Comparison of ENCODE assay signal across 12 cellular contexts in the genomic region with DNA sequence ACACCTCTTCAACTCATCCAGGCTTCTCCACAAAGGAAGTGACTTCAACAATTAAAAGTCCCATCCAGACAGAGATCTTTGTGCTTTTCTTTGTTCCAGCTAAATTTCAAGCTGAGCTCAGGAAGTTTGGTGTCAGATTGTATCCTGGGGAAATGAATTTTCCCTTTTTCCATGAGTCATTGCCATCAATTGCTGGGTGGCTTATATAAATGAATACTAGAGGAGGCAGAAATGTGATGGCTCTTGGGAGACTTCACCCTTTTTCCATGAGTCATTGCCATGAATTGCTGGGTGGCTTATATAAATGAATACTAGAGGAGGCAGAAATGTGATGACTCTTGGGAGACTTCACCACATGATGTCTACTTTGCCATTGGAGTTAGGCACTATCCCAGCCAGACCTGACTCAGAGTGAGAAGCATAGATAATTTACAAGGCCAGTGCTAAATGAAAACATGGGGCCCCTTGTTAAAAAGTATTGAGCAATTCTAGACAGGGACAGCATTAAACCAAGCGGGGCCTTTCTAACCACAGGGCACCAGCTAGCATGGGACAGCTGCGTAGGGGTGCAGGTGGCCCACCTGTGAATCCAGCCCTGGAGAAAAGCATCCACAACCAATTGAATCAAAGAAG.
DNase-seq lines count a peak whose midpoint lies in the region; ATAC-seq and TF ChIP-seq lines count a peak whose summit lies in the region.
"Had no signal": no experiment of that assay in that cellular context is flagged by ENCODE, and none has a peak within 500 bp of the region (broad histone marks: within the 10 kb centered on the region; RNA-seq: fewer than 3 reads in every experiment).

No MANE protein-coding gene starts in this region.

- peaks cover 35% of the 10 kb centered on the region for H3K4me1 Mint-ChIP-seq in brain

- TF ChIP-seq CTCF in AG10803 (conservative IDR thresholded peaks at IDR 0.05; ENCODE audit: low read length): no peak
- TF ChIP-seq CTCF in brain (conservative IDR thresholded peaks at IDR 0.05): no peak

- peak overlapping the region in 4 of 5 experiments; percentile 36 to 83 (median 42) for H3K27ac Mint-ChIP-seq in brain

- no peak for ATAC-seq in HG03442 (IDR thresholded peaks at IDR 0.05; ENCODE audit: unreplicated experiment)
- no peak for ATAC-seq in HG03432 (IDR thresholded peaks at IDR 0.05; ENCODE audit: unreplicated experiment)
- no peak for ATAC-seq in GM18519 (IDR thresholded peaks at IDR 0.05; ENCODE audit: low FRiP score, unreplicated experiment)
- ATAC-seq: activated T-cell treated with anti-CD3 and anti-CD28 coated beads, Interleukin-2, amount 50 U/mL, for 4 hours had no signal

- no peak overlapping the region for H3K4me3 ChIP-seq in AG10803 (ENCODE audit: low read length)
- H3K4me3 ChIP-seq in HUES6 (ENCODE audit: low read depth, low read length): peak overlapping the region; percentile 42; the same call in 1 of the 2 replicates
- H3K4me3 ChIP-seq: thoracic aorta had no signal

- DNase-seq in AG10803 (ENCODE audit: low read depth) (peak; percentile 97), lung microvascular endothelial cell (ENCODE audit: low read depth in 2 of 2) (peak; percentile 94 to 96), occipital lobe (lab: John Stamatoyannopoulos, UW) (no peak)
- DNase-seq: activated T-cell treated with anti-CD3 and anti-CD28 coated beads, Interleukin-2, amount 50 U/mL, for 4 hours; NCI-H1092 treated with DMSO at 0.1 percent for 48 hours; T-helper 1 cell had no signal

- no peaks in the 10 kb centered on the region for H3K36me3 ChIP-seq in HUES6 (ENCODE audit: control insufficient read depth, insufficient read depth, low read length)
- H3K36me3 ChIP-seq: thoracic aorta had no signal

- H3K4me1 ChIP-seq in HUES6 (ENCODE audit: control insufficient read depth, insufficient read depth, low read length): peaks cover 39% of the 10 kb centered on the region

- H3K4me3 Mint-ChIP-seq in brain: peak overlapping the region in 1 of 5 experiments; percentile 4
- H3K4me3 Mint-ChIP-seq: activated T-cell treated with anti-CD3 and anti-CD28 coated beads, Interleukin-2, amount 50 U/mL, for 4 hours had no signal

- no peaks in the 10 kb centered on the region for H3K9me3 ChIP-seq in HUES6 (ENCODE audit: control insufficient read depth, insufficient read depth, low read depth, low read length)
- H3K9me3 ChIP-seq: thoracic aorta had no signal

- H3K9ac ChIP-seq in HUES6 (ENCODE audit: low read length): peak overlapping the region; percentile 67

- H3K9me3 Mint-ChIP-seq in brain: peaks cover 0 to 2% (median 0%) of the 10 kb centered on the region in 5 experiments
- H3K9me3 Mint-ChIP-seq: activated T-cell treated with anti-CD3 and anti-CD28 coated beads, Interleukin-2, amount 50 U/mL, for 4 hours had no signal

- peaks cover 37% of the 10 kb centered on the region for H3K27me3 Mint-ChIP-seq in brain

- H3K27ac ChIP-seq in HUES6 (ENCODE audit: low read depth, low read length): peak overlapping the region; percentile 83
- H3K27ac ChIP-seq: thoracic aorta had no signal

- H3K36me3 Mint-ChIP-seq in brain: no peaks in the 10 kb centered on the region

- H3K27me3 ChIP-seq in HUES6 (ENCODE audit: control insufficient read depth, insufficient read depth, low read length): peaks cover 78% of the 10 kb centered on the region
